20 cellular contexts compared by ENCODE assay signal in genomic region chr15:92395176-92395521, GRCh38. TPM values are rescaled to one million over a fixed set of nuclear protein-coding genes. Genes with fewer than 3 reads are reported as not detected.
DNase-seq lines count a peak whose midpoint lies in the region; ATAC-seq, FAIRE-seq and TF ChIP-seq lines count a peak whose summit lies in the region.
"Had no signal": no experiment of that assay in that cellular context is flagged by ENCODE, and none has a peak within 500 bp of the region (broad histone marks: within the 10 kb centered on the region; RNA-seq: fewer than 3 reads in every experiment).

No MANE protein-coding gene starts in this region.

- 15 to 23% methylated on average over 5 to 12 of the region's 12 CpGs for WGBS in endodermal cell (ENCODE audit: insufficient coverage in 1 of 2, insufficient read length in 1 of 2), 2 experiments

- H3K36me3 Mint-ChIP-seq in endodermal cell (ENCODE audit: low read depth): peaks cover 2% of the 10 kb centered on the region
- H3K36me3 Mint-ChIP-seq: activated naive CD8-positive, alpha-beta T cell treated with anti-CD3 and anti-CD28 coated beads, Interleukin-2, amount 10 ng/mL, durations not matched to agents 7 days and 5 days had no signal

- H2AFZ ChIP-seq in Loucy (ENCODE audit: low read length): no peak overlapping the region; the same call in 1 of the 2 replicates
- peak overlapping the region; percentile 9 for H2AFZ ChIP-seq in neural cell (ENCODE audit: low read depth, low read length)

- peaks cover 16% of the 10 kb centered on the region for H3K36me3 ChIP-seq in BLaER1
- no peaks in the 10 kb centered on the region for H3K36me3 ChIP-seq in Loucy (ENCODE audit: insufficient read depth, low read length)
- peaks cover 3% of the 10 kb centered on the region for H3K36me3 ChIP-seq in endodermal cell (ENCODE audit: control insufficient read depth, insufficient read depth, low read length)
- H3K36me3 ChIP-seq in neural cell (ENCODE audit: insufficient read depth, low read length): peaks cover 2% of the 10 kb centered on the region
- H3K36me3 ChIP-seq: lower lobe of right lung, MG63 had no signal

- no peak overlapping the region for H3K27ac Mint-ChIP-seq in endodermal cell
- H3K27ac Mint-ChIP-seq: activated CD4-positive, alpha-beta T cell treated with anti-CD3 and anti-CD28 coated beads, Interleukin-2, amount 10 ng/mL, durations not matched to agents 7 days and 5 days; activated naive CD8-positive, alpha-beta T cell treated with anti-CD3 and anti-CD28 coated beads, Interleukin-2, amount 10 ng/mL, durations not matched to agents 7 days and 5 days; activated T-cell treated with anti-CD3 and anti-CD28 coated beads, Interleukin-2, amount 50 U/mL, for 24 hours had no signal

- peaks cover 20% of the 10 kb centered on the region for H3K4me1 Mint-ChIP-seq in endodermal cell

- no peak for TF ChIP-seq RAD21 in neural cell (conservative IDR thresholded peaks at IDR 0.05)

- peaks cover 80% of the 10 kb centered on the region for H3K27me3 Mint-ChIP-seq in endodermal cell (ENCODE audit: insufficient read depth)

- H3K4me3 ChIP-seq in BLaER1 (peak overlapping the region; percentile 87), Loucy (ENCODE audit: low read length, poor library complexity, severe bottlenecking) (peak overlapping the region; percentile 64), endodermal cell (ENCODE audit: low read length) (peak overlapping the region; percentile 83), neural cell (ENCODE audit: low read length) (peak overlapping the region; percentile 98)
- H3K4me3 ChIP-seq: lower lobe of right lung had no signal

- H3K27me3 ChIP-seq in BLaER1 (peaks cover 18% of the 10 kb centered on the region), Loucy (ENCODE audit: insufficient read depth, low read length, poor library complexity, severe bottlenecking) (peaks cover 30% of the 10 kb centered on the region), endodermal cell (ENCODE audit: control insufficient read depth, insufficient read depth, low read length, poor library complexity, severe bottlenecking) (peaks cover 18% of the 10 kb centered on the region), neural cell (ENCODE audit: insufficient read depth, low read depth, low read length) (no peaks in the 10 kb centered on the region)

- H3F3A ChIP-seq in Loucy (ENCODE audit: low read depth) (no peaks in the 10 kb centered on the region), neural cell (ENCODE audit: insufficient read depth, low read length, poor library complexity, severe bottlenecking) (no peaks in the 10 kb centered on the region)

- H3K79me2 ChIP-seq in Loucy (ENCODE audit: insufficient read depth, low read length) (no peaks in the 10 kb centered on the region), neural cell (replicated peaks; ENCODE audit: insufficient read depth, low read length) (peaks cover 81% of the 10 kb centered on the region)

- H3K27ac ChIP-seq in BLaER1 (peak overlapping the region; percentile 89), endodermal cell (ENCODE audit: low read depth, low read length) (peak overlapping the region; percentile 98), neural cell (ENCODE audit: low read length) (peak overlapping the region; percentile 98)
- H3K27ac ChIP-seq: lower lobe of right lung had no signal

- H3K9me3 Mint-ChIP-seq in endodermal cell: no peaks in the 10 kb centered on the region
- H3K9me3 Mint-ChIP-seq: activated CD4-positive, alpha-beta T cell treated with anti-CD3 and anti-CD28 coated beads, Interleukin-2, amount 10 ng/mL, durations not matched to agents 7 days and 5 days; activated naive CD8-positive, alpha-beta T cell treated with anti-CD3 and anti-CD28 coated beads, Interleukin-2, amount 10 ng/mL, durations not matched to agents 7 days and 5 days; activated T-cell treated with anti-CD3 and anti-CD28 coated beads, Interleukin-2, amount 50 U/mL, for 24 hours had no signal

- peaks cover 37% of the 10 kb centered on the region for H3K4me1 ChIP-seq in BLaER1
- no peaks in the 10 kb centered on the region for H3K4me1 ChIP-seq in Loucy (ENCODE audit: insufficient read depth, low read length, poor library complexity, severe bottlenecking)
- peaks cover 13% of the 10 kb centered on the region for H3K4me1 ChIP-seq in endodermal cell (ENCODE audit: control insufficient read depth, insufficient read depth, low read length)

- TF ChIP-seq EP300 in neural cell (conservative IDR thresholded peaks at IDR 0.05; ENCODE audit: poor library complexity, severe bottlenecking): no peak

- H3K4me3 Mint-ChIP-seq in endodermal cell: peak overlapping the region; percentile 79
- H3K4me3 Mint-ChIP-seq: activated CD4-positive, alpha-beta T cell treated with anti-CD3 and anti-CD28 coated beads, Interleukin-2, amount 10 ng/mL, durations not matched to agents 7 days and 5 days; activated naive CD8-positive, alpha-beta T cell treated with anti-CD3 and anti-CD28 coated beads, Interleukin-2, amount 10 ng/mL, durations not matched to agents 7 days and 5 days; activated T-cell treated with anti-CD3 and anti-CD28 coated beads, Interleukin-2, amount 50 U/mL, for 24 hours had no signal

- no peak for FAIRE-seq in HTR-8/SVneo (lab: Jason Lieb, UNC)

- H3K9me2 ChIP-seq in Loucy (replicated peaks; ENCODE audit: low read depth, low read length): no peaks in the 10 kb centered on the region
- H3K9me2 ChIP-seq in neural cell (ENCODE audit: insufficient read depth, low read length): no peaks in the 10 kb centered on the region

- peak; percentile 75 for DNase-seq in endodermal cell
- no peak for DNase-seq in RKO (ENCODE audit: low spot score)
- no peak for DNase-seq in HTR-8/SVneo (ENCODE audit: insufficient read length, low spot score)
- no peak for DNase-seq in C1 segment of cervical spinal cord (lab: John Stamatoyannopoulos, UW)
- DNase-seq: activated CD4-positive, alpha-beta T cell treated with anti-CD3 and anti-CD28 coated beads, Interleukin-2, amount 10 ng/mL, durations not matched to agents 7 days and 5 days; activated T-cell treated with anti-CD3 and anti-CD28 coated beads, Interleukin-2, amount 50 U/mL, for 24 hours; cerebellar nuclear complex; lower lobe of right lung; MG63; NCI-H2081 treated with DMSO at 0.1 percent for 48 hours; NCI-H774; stimulated activated CD4-positive, alpha-beta T cell treated with anti-CD3 and anti-CD28 coated beads, Interleukin-15, amount 100 ng/mL, for 24 hours; substantia nigra had no signal

- H3K9ac ChIP-seq in BLaER1: peak overlapping the region; percentile 91
- no peak overlapping the region for H3K9ac ChIP-seq in Loucy (ENCODE audit: low read depth, low read length, poor library complexity, severe bottlenecking)
- peak overlapping the region; percentile 71 for H3K9ac ChIP-seq in endodermal cell (ENCODE audit: extremely low read depth, low read length, poor library complexity, severe bottlenecking)
- peak overlapping the region; percentile 99 for H3K9ac ChIP-seq in neural cell (ENCODE audit: low read length)

- H3K9me3 ChIP-seq in BLaER1: no peaks in the 10 kb centered on the region
- no peaks in the 10 kb centered on the region for H3K9me3 ChIP-seq in Loucy (ENCODE audit: insufficient read depth, low read depth, low read length)
- H3K9me3 ChIP-seq in endodermal cell (ENCODE audit: control insufficient read depth, low read length): no peaks in the 10 kb centered on the region
- no peaks in the 10 kb centered on the region for H3K9me3 ChIP-seq in neural cell (ENCODE audit: low read length)
- H3K9me3 ChIP-seq: lower lobe of right lung, MG63 had no signal

- no peak for ATAC-seq in GM19395 (IDR thresholded peaks at IDR 0.05; ENCODE audit: unreplicated experiment)
- ATAC-seq: lower lobe of right lung had no signal

- TF ChIP-seq CTCF in Loucy (conservative IDR thresholded peaks at IDR 0.05; ENCODE audit: low read length) (no peak), endodermal cell (conservative IDR thresholded peaks at IDR 0.05) (no peak), neural cell (IDR thresholded peaks at IDR 0.05; ENCODE audit: poor library complexity, severe bottlenecking) (no peak)

- H3K4me2 ChIP-seq in BLaER1 (peak overlapping the region; percentile 91), Loucy (ENCODE audit: low read depth, low read length, poor library complexity, severe bottlenecking) (peak overlapping the region; percentile 50), neural cell (ENCODE audit: low read length) (peak overlapping the region; percentile 95)

- H4K20me1 ChIP-seq in BLaER1: peaks cover 5% of the 10 kb centered on the region; the same call in 1 of the 2 replicates
- no peaks in the 10 kb centered on the region for H4K20me1 ChIP-seq in Loucy (ENCODE audit: insufficient read depth, low read length, poor library complexity, severe bottlenecking)
- no peaks in the 10 kb centered on the region for H4K20me1 ChIP-seq in neural cell (ENCODE audit: insufficient read depth)

TF ChIP-seq in neural cell, 6 proteins besides CTCF, POLR2A, EP300 and RAD21:
- TF ChIP-seq MXI1 (conservative IDR thresholded peaks at IDR 0.05; ENCODE audit: poor library complexity, severe bottlenecking) (peak; percentile 22), REST (IDR thresholded peaks at IDR 0.05; ENCODE audit: borderline replicate concordance) (no peak)

RNA-seq across cellular contexts. Expression of gene ST8SIA2, which starts 1.5 kb away (rescaled TPM):
- 1 to 10 TPM; 8.1 to 8.9 TPM for total RNA-seq in endodermal cell
- polyA plus RNA-seq in endodermal cell (2013, experiment 1 of 2): 26.1 TPM
- 23.9 TPM for polyA plus RNA-seq in endodermal cell (2013, experiment 2 of 2)
- polyA plus RNA-seq in neural cell: 24.0 and 38.9 TPM in 2 replicates
- polyA minus RNA-seq in neural cell: 139 and 160 TPM in 2 replicates
- total RNA-seq: activated CD4-positive, alpha-beta T cell treated with anti-CD3 and anti-CD28 coated beads, Interleukin-2, amount 10 ng/mL, durations not matched to agents 7 days and 5 days; activated naive CD8-positive, alpha-beta T cell treated with anti-CD3 and anti-CD28 coated beads, Interleukin-2, amount 10 ng/mL, durations not matched to agents 7 days and 5 days; lower lobe of right lung; omental fat pad; T-helper 2 cell treated with Interferon-gamma antibody and Interleukin-4, amounts not matched to agents 100 ng/mL and 5 ng/mL, for 36 hours had no signal
